ENCODE assay signal across 8 cellular contexts in the genomic region with DNA sequence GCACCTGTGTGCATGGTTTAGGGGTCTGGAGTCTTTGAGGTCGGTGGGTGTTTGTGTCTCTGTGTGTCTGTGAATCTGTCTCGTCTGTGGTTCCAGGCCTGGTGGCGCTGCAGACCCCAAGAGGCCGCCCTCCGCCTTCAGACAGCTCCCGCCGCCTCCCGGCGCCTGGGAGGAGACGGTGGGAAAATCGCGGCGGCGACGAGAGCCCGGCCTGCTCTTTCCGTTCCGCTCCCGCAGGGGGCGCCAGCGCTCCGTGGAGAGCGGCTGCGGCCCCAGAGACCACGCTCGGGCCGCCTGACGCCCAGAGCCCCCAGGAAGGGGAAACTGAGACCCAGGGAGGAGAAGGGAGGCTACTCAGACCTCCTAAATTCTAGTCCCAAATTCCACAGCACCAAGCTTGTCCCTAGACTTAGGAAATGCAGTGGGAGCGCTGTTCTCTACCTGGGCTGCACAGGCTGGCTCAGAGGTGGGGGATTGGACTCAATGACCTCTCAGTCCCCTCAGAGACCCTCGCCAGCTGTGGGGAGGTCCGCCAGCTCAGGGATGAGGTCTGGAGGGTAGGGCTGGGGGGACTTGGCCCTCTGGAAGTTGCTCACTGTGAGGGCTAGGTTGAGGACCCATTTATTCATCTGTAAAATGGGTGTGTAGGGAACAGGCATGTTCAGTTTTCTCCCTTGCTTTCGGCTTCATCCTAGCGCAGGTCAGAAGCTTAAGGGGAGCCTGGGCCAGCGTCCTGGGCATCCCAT. TPM values are rescaled to one million over a fixed set of nuclear protein-coding genes. Genes with fewer than 3 reads are reported as not detected.
A peak's percentile ranks its signal among the peaks of the same experiment; 100 is the strongest.
DNase-seq lines count a peak whose midpoint lies in the region; ATAC-seq and TF ChIP-seq lines count a peak whose summit lies in the region.

No MANE protein-coding gene starts in this region.

- H3K9me3 ChIP-seq in thoracic aorta: no peaks in the 10 kb centered on the region

- H3K27me3 Mint-ChIP-seq in endothelial cell (ENCODE audit: unreplicated experiment): peaks cover 7% of the 10 kb centered on the region

- H3K4me3 Mint-ChIP-seq in endothelial cell (ENCODE audit: unreplicated experiment): no peak overlapping the region

- H3K4me1 ChIP-seq in thoracic aorta (ENCODE audit: control insufficient read depth in 1 of 2, low read depth in 2 of 2): peaks cover 0 to 6% of the 10 kb centered on the region in 2 donors

- H3K27ac ChIP-seq in thoracic aorta: no peak overlapping the region

- no peak overlapping the region for H3K4me3 ChIP-seq in thoracic aorta

- H3K27me3 ChIP-seq in thoracic aorta (replicated peaks; ENCODE audit: insufficient read depth): no peaks in the 10 kb centered on the region

- no peaks in the 10 kb centered on the region for H3K9me3 Mint-ChIP-seq in endothelial cell (ENCODE audit: unreplicated experiment)

- TF ChIP-seq CTCF in endothelial cell (IDR thresholded peaks at IDR 0.05; ENCODE audit: unreplicated experiment): peak; percentile 84
- peak; percentile 77 for TF ChIP-seq CTCF in thoracic aorta (IDR thresholded peaks at IDR 0.05)

- no peak overlapping the region for H3K27ac Mint-ChIP-seq in endothelial cell (ENCODE audit: unreplicated experiment)

- no peaks in the 10 kb centered on the region for H3K36me3 ChIP-seq in thoracic aorta

- DNase-seq in NCI-H2081 (lab: John Stamatoyannopoulos, UW): peak; percentile 30 to 45
- DNase-seq in NCI-H2081 treated with DMSO at 0.1 percent for 48 hours (lab: John Stamatoyannopoulos, UW): no peak
- DNase-seq in NCI-H1417 (lab: John Stamatoyannopoulos, UW): peak; percentile 66 to 83 (median 76)
- peak; percentile 10 for DNase-seq in activated CD4-positive, alpha-beta T cell treated with anti-CD3 and anti-CD28 coated beads for 1 hour
- DNase-seq in endothelial cell (ENCODE audit: low spot score): peak; percentile 83
- DNase-seq in myocyte (ENCODE audit: low read depth): peak; percentile 69
- DNase-seq in thoracic aorta (ENCODE audit: low spot score): no peak

- no peaks in the 10 kb centered on the region for H3K36me3 Mint-ChIP-seq in endothelial cell (ENCODE audit: low read depth, unreplicated experiment)

- no peak for ATAC-seq in thoracic aorta (ENCODE audit: insufficient number of reproducible peaks, low FRiP score, low read depth)
- ATAC-seq in GM21576 (IDR thresholded peaks at IDR 0.05; ENCODE audit: unreplicated experiment): no peak

- peaks cover 17% of the 10 kb centered on the region for H3K4me1 Mint-ChIP-seq in endothelial cell (ENCODE audit: unreplicated experiment)

RNA-seq across cellular contexts. Expression of a gene that starts 36.9 kb away (rescaled TPM):
- total RNA-seq in endothelial cell (ENCODE audit: unreplicated experiment) (178 TPM), myocyte (668 and 741 TPM in 2 replicates), thoracic aorta (10 to 100 TPM; 28.4 to 42.0 TPM)
- 165 TPM for polyA plus RNA-seq in myocyte (2012)

RNA-seq across cellular contexts. Expression of a gene that starts 43.5 kb away (rescaled TPM):
- total RNA-seq in endothelial cell (ENCODE audit: unreplicated experiment) (0.54 TPM), myocyte (0.19 TPM in 1 of 2 replicates, not detected in the other), thoracic aorta (under 1 TPM in 1 of 2 donors, not detected in 1; 0.81 TPM)
- polyA plus RNA-seq in myocyte (2012): 5.1 TPM

Comparison
In these comparisons a context has a peak if more than half of its experiments do, and no peak if none do; other contexts are left out.
1. DNase-seq: peak in NCI-H2081 (2 of 2), NCI-H1417 (3 of 3), activated CD4-positive, alpha-beta T cell treated with anti-CD3 and anti-CD28 coated beads for 1 hour (single experiment), endothelial cell (single experiment) and myocyte (single experiment); none in NCI-H2081 treated with DMSO at 0.1 percent for 48 hours (single experiment) and thoracic aorta (single experiment).